In the genomic region with DNA sequence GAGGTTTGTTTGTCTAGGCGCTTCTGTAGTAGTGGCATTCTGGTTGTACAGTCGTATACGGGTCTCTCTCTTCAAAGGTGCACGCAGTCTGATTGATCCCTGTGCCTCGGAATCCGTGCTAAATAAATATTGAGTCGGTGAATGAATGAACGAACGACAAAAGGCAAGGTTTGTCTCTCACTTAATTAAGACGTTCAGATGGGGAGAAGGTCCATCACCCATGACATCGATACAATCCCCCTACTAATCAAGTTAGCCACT, we compare ENCODE assay signal across 8 cellular contexts. TPM values are rescaled to one million over a fixed set of nuclear protein-coding genes. Genes with fewer than 3 reads are reported as not detected.
DNase-seq lines count a peak whose midpoint lies in the region; ATAC-seq, FAIRE-seq and TF ChIP-seq lines count a peak whose summit lies in the region.

No MANE protein-coding gene starts in this region.

- TF ChIP-seq CTCF in AG10803 (conservative IDR thresholded peaks at IDR 0.05; ENCODE audit: low read length): no peak
- no peak for TF ChIP-seq CTCF in glutamatergic neuron (IDR thresholded peaks at IDR 0.05; ENCODE audit: partially characterized antibody, unreplicated experiment)
- TF ChIP-seq CTCF in GM10266 (IDR thresholded peaks at IDR 0.05; ENCODE audit: control insufficient read depth, insufficient read depth, low read depth, missing control alignments): no peak

- DNase-seq in AG10803 (ENCODE audit: low read depth) (no peak), T-helper 17 cell (no peak), glutamatergic neuron (no peak), GM10266 (ENCODE audit: extremely low spot score) (no peak), NCI-H510A (lab: John Stamatoyannopoulos, UW) (no peak), GM12892 (ENCODE audit: insufficient read length) (no peak)
- DNase-seq in stimulated activated naive CD8-positive, alpha-beta T cell treated with anti-CD3 and anti-CD28 coated beads, Interleukin-15, amount 100 ng/mL, for 72 hours: no peak

- H3K9me3 ChIP-seq in T-helper 17 cell (ENCODE audit: control insufficient read depth, low read length, poor library complexity, severe bottlenecking): no peaks in the 10 kb centered on the region

- TF ChIP-seq POLR2A in GM12892 (IDR thresholded peaks at IDR 0.05; ENCODE audit: low read depth, low read length): no peak

- H3K9me3 Mint-ChIP-seq in glutamatergic neuron (ENCODE audit: unreplicated experiment): peaks cover 2% of the 10 kb centered on the region
- no peaks in the 10 kb centered on the region for H3K9me3 Mint-ChIP-seq in stimulated activated naive CD8-positive, alpha-beta T cell treated with anti-CD3 and anti-CD28 coated beads, Interleukin-15, amount 100 ng/mL, for 72 hours

- no peak for FAIRE-seq in GM12892 (lab: Jason Lieb, UNC)

- H3K4me3 Mint-ChIP-seq in T-helper 17 cell (peak overlapping the region; percentile 86), glutamatergic neuron (ENCODE audit: unreplicated experiment) (peak overlapping the region; percentile 96)
- H3K4me3 Mint-ChIP-seq in stimulated activated naive CD8-positive, alpha-beta T cell treated with anti-CD3 and anti-CD28 coated beads, Interleukin-15, amount 100 ng/mL, for 72 hours: peak overlapping the region; percentile 80 to 89

- peak overlapping the region; percentile 90 for H3K27ac Mint-ChIP-seq in T-helper 17 cell
- peak overlapping the region; percentile 42 for H3K27ac Mint-ChIP-seq in glutamatergic neuron (ENCODE audit: unreplicated experiment)
- peak overlapping the region; percentile 89 to 98 for H3K27ac Mint-ChIP-seq in stimulated activated naive CD8-positive, alpha-beta T cell treated with anti-CD3 and anti-CD28 coated beads, Interleukin-15, amount 100 ng/mL, for 72 hours

- ATAC-seq in GM21576 (IDR thresholded peaks at IDR 0.05; ENCODE audit: unreplicated experiment) (peak; percentile 0), T-helper 17 cell (no peak)
- ATAC-seq in stimulated activated naive CD8-positive, alpha-beta T cell treated with anti-CD3 and anti-CD28 coated beads, Interleukin-15, amount 100 ng/mL, for 72 hours: no peak

- peak overlapping the region; percentile 68 for H3K4me3 ChIP-seq in AG10803 (ENCODE audit: low read length)

- H3K36me3 Mint-ChIP-seq in T-helper 17 cell (ENCODE audit: low read depth) (peaks cover 3% of the 10 kb centered on the region), glutamatergic neuron (ENCODE audit: unreplicated experiment) (no peaks in the 10 kb centered on the region)

- H3K27me3 Mint-ChIP-seq in T-helper 17 cell: peaks cover 7% of the 10 kb centered on the region
- H3K27me3 Mint-ChIP-seq in glutamatergic neuron (ENCODE audit: unreplicated experiment): no peaks in the 10 kb centered on the region
- H3K27me3 Mint-ChIP-seq in stimulated activated naive CD8-positive, alpha-beta T cell treated with anti-CD3 and anti-CD28 coated beads, Interleukin-15, amount 100 ng/mL, for 72 hours: no peaks in the 10 kb centered on the region

- H3K4me1 Mint-ChIP-seq in T-helper 17 cell (peaks cover 21% of the 10 kb centered on the region), glutamatergic neuron (ENCODE audit: low read depth, unreplicated experiment) (no peaks in the 10 kb centered on the region)
- peaks cover 50% of the 10 kb centered on the region for H3K4me1 Mint-ChIP-seq in stimulated activated naive CD8-positive, alpha-beta T cell treated with anti-CD3 and anti-CD28 coated beads, Interleukin-15, amount 100 ng/mL, for 72 hours

RNA-seq across cellular contexts. Expression of a gene that starts 0.5 kb away (rescaled TPM):
- 100 to 1,000 TPM in 1 of 2 donors, 10 to 100 TPM in 1; 93.8 to 110 TPM for total RNA-seq in T-helper 17 cell
- total RNA-seq in glutamatergic neuron (ENCODE audit: unreplicated experiment): 16.6 TPM
- polyA plus RNA-seq in GM12892 (2012; ENCODE audit: missing spikeins): 10.9 TPM

Comparison
In these comparisons a context has a peak if more than half of its experiments do, and no peak if none do; other contexts are left out.
1. H3K27ac Mint-ChIP-seq: peak in every context shown above with its lines; median percentile 94 in stimulated activated naive CD8-positive, alpha-beta T cell treated with anti-CD3 and anti-CD28 coated beads, Interleukin-15, amount 100 ng/mL, for 72 hours; 90 in T-helper 17 cell; 42 in glutamatergic neuron.